ENCODE assay signal across 1 cellular context in the genomic region with DNA sequence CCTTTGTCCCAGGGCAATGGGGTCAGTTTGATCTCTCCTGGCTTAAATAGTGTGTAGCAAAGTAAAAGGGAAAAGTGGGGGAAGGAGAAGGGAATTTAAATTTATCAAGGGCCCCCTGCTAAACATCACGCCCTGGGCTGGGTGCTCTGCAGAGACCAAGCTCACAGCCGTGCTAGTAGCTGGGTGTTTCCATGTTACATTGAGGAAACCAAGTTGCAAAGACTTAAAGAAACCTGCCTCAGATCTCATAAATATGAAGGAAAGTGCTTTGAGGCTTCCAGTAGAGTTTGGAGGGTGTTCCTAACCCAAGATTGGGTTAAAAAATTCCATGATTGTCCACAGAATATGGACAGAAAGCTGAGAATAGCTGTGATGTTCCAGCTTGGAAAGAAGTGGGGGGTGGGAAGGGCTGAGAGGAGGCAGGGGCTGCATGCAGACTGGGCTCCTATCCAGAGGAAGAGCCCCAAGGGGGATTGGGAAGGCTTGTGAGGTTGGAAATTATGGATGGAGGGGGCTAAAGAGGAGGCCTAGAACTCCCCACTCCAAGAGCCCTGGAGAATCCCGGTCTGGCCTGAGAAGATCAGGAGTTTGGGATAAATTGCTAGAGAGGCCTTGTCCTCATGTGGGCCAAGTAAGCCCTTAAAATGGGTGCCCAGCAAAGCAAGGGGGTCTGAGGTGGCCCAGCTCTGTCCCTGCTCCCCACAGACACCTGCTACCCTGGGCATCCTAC.
TF ChIP-seq lines count a peak whose summit lies in the region.

No MANE protein-coding gene starts in this region.

TF ChIP-seq in HepG2, 621 proteins besides CTCF, POLR2A, EP300 and RAD21:
- TF ChIP-seq CEBPB (IDR thresholded peaks at IDR 0.05; ENCODE audit: borderline replicate concordance, low read depth, low read length) (no peak), ZNF224 (CRISPR knock-in tag; IDR thresholded peaks at IDR 0.05) (no peak), FOXK2 (IDR thresholded peaks at IDR 0.05) (no peak), BRCA1 (CRISPR knock-in tag; IDR thresholded peaks at IDR 0.05) (no peak), PRPF4 (IDR thresholded peaks at IDR 0.05; ENCODE audit: low read depth, low read length, poor library complexity, severe bottlenecking) (no peak), ZNF563 (CRISPR knock-in tag; IDR thresholded peaks at IDR 0.05) (no peak), DPF2 (CRISPR knock-in tag; IDR thresholded peaks at IDR 0.05; ENCODE audit: borderline replicate concordance, low read depth) (no peak), SOX6 (IDR thresholded peaks at IDR 0.05) (no peak), SOX6 (CRISPR knock-in tag; IDR thresholded peaks at IDR 0.05) (no peak), ZFY (CRISPR knock-in tag; IDR thresholded peaks at IDR 0.05) (peak; percentile 52; the same call in 1 of the 2 replicates), EEA1 (CRISPR knock-in tag; IDR thresholded peaks at IDR 0.05; ENCODE audit: borderline replicate concordance) (no peak), HDAC6 (IDR thresholded peaks at IDR 0.05; ENCODE audit: low read depth, low read length) (0 out of 2 replicates have a peak, but pooled peaks have one; percentile 60), MXI1 (IDR thresholded peaks at IDR 0.05; ENCODE audit: borderline replicate concordance, low read depth, low read length) (no peak), ZFP90 (CRISPR knock-in tag; IDR thresholded peaks at IDR 0.05; ENCODE audit: borderline replicate concordance) (0 out of 2 replicates have a peak, but pooled peaks have one; percentile 10), SRSF1 (optimal IDR thresholded peaks at IDR 0.05; ENCODE audit: low read depth, low read length) (no peak), CREM (IDR thresholded peaks at IDR 0.05) (0 out of 2 replicates have a peak, but pooled peaks have one; percentile 30), CREM (CRISPR knock-in tag; IDR thresholded peaks at IDR 0.05) (no peak), NFRKB (IDR thresholded peaks at IDR 0.05) (no peak), ZNF564 (CRISPR knock-in tag; IDR thresholded peaks at IDR 0.05) (no peak), CHD4 (IDR thresholded peaks at IDR 0.05; ENCODE audit: borderline replicate concordance, low read length) (0 out of 2 replicates have a peak, but pooled peaks have one; percentile 32), HOXD1 (CRISPR knock-in tag; IDR thresholded peaks at IDR 0.05) (no peak), STAT5B (CRISPR knock-in tag; IDR thresholded peaks at IDR 0.05) (no peak), ZFAT (CRISPR knock-in tag; conservative IDR thresholded peaks at IDR 0.05) (no peak), HNF4A (CRISPR knock-in tag; IDR thresholded peaks at IDR 0.05) (peak; percentile 6; the same call in 1 of the 2 replicates), IKZF1 (IDR thresholded peaks at IDR 0.05) (no peak), KLF11 (CRISPR knock-in tag; IDR thresholded peaks at IDR 0.05) (no peak), HDAC2 (CRISPR knock-in tag; IDR thresholded peaks at IDR 0.05) (no peak), SIN3B (IDR thresholded peaks at IDR 0.05; ENCODE audit: low read length) (no peak), SIX4 (CRISPR knock-in tag; IDR thresholded peaks at IDR 0.05) (no peak), POLR2G (IDR thresholded peaks at IDR 0.05; ENCODE audit: low read depth, low read length) (0 out of 2 replicates have a peak, but pooled peaks have one; percentile 24), NCOA2 (CRISPR knock-in tag; IDR thresholded peaks at IDR 0.05) (0 out of 2 replicates have a peak, but pooled peaks have one; percentile 1), FOXP1 (IDR thresholded peaks at IDR 0.05) (no peak), FOXP1 (CRISPR knock-in tag; IDR thresholded peaks at IDR 0.05) (no peak), TOE1 (CRISPR knock-in tag; IDR thresholded peaks at IDR 0.05) (no peak), PHF8 (CRISPR knock-in tag; IDR thresholded peaks at IDR 0.05) (0 out of 2 replicates have a peak, but pooled peaks have one; percentile 7), ZNF333 (CRISPR knock-in tag; IDR thresholded peaks at IDR 0.05; ENCODE audit: borderline replicate concordance) (no peak), NCOR1 (IDR thresholded peaks at IDR 0.05; ENCODE audit: borderline replicate concordance, low read length) (peak; percentile 10), KLF16 (CRISPR knock-in tag; IDR thresholded peaks at IDR 0.05) (no peak), BRD4 (CRISPR knock-in tag; IDR thresholded peaks at IDR 0.05) (0 out of 2 replicates have a peak, but pooled peaks have one; percentile 33), SETDB1 (CRISPR knock-in tag; IDR thresholded peaks at IDR 0.05; ENCODE audit: borderline replicate concordance) (no peak), ZNF678 (CRISPR knock-in tag; IDR thresholded peaks at IDR 0.05) (no peak), RBFOX2 (IDR thresholded peaks at IDR 0.05; ENCODE audit: low read depth, low read length) (0 out of 2 replicates have a peak, but pooled peaks have one; percentile 19), ZNF883 (CRISPR knock-in tag; IDR thresholded peaks at IDR 0.05; ENCODE audit: not compliant biosample characterization) (no peak), ZNF543 (CRISPR knock-in tag; IDR thresholded peaks at IDR 0.05) (0 out of 2 replicates have a peak, but pooled peaks have one; percentile 10), RARG (CRISPR knock-in tag; IDR thresholded peaks at IDR 0.05; ENCODE audit: low read depth) (no peak), LCORL (IDR thresholded peaks at IDR 0.05) (no peak), LCORL (CRISPR knock-in tag; IDR thresholded peaks at IDR 0.05) (peak; percentile 14; the same call in 1 of the 2 replicates), ZNF34 (CRISPR knock-in tag; IDR thresholded peaks at IDR 0.05; ENCODE audit: borderline replicate concordance) (no peak), ZKSCAN8 (CRISPR knock-in tag; IDR thresholded peaks at IDR 0.05; ENCODE audit: borderline replicate concordance) (no peak), CENPX (CRISPR knock-in tag; IDR thresholded peaks at IDR 0.05) (no peak), NR2F6 (IDR thresholded peaks at IDR 0.05) (no peak; the same call in 1 of the 2 replicates), NR2F6 (CRISPR knock-in tag; IDR thresholded peaks at IDR 0.05) (0 out of 2 replicates have a peak, but pooled peaks have one; percentile 6)
- TF ChIP-seq, protein P1, sequence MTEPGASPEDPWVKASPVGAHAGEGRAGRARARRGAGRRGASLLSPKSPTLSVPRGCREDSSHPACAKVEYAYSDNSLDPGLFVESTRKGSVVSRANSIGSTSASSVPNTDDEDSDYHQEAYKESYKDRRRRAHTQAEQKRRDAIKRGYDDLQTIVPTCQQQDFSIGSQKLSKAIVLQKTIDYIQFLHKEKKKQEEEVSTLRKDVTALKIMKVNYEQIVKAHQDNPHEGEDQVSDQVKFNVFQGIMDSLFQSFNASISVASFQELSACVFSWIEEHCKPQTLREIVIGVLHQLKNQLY (CRISPR knock-in tag; IDR thresholded peaks at IDR 0.05): no peak
- TF ChIP-seq, protein P2, sequence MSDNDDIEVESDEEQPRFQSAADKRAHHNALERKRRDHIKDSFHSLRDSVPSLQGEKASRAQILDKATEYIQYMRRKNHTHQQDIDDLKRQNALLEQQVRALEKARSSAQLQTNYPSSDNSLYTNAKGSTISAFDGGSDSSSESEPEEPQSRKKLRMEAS (IDR thresholded peaks at IDR 0.05): peak; percentile 3; the same call in 1 of the 2 replicates
- TF ChIP-seq, protein P3, sequence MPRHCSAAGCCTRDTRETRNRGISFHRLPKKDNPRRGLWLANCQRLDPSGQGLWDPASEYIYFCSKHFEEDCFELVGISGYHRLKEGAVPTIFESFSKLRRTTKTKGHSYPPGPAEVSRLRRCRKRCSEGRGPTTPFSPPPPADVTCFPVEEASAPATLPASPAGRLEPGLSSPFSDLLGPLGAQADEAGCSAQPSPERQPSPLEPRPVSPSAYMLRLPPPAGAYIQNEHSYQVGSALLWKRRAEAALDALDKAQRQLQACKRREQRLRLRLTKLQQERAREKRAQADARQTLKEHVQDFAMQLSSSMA (CRISPR knock-in tag; IDR thresholded peaks at IDR 0.05): no peak
- TF ChIP-seq, protein P4, sequence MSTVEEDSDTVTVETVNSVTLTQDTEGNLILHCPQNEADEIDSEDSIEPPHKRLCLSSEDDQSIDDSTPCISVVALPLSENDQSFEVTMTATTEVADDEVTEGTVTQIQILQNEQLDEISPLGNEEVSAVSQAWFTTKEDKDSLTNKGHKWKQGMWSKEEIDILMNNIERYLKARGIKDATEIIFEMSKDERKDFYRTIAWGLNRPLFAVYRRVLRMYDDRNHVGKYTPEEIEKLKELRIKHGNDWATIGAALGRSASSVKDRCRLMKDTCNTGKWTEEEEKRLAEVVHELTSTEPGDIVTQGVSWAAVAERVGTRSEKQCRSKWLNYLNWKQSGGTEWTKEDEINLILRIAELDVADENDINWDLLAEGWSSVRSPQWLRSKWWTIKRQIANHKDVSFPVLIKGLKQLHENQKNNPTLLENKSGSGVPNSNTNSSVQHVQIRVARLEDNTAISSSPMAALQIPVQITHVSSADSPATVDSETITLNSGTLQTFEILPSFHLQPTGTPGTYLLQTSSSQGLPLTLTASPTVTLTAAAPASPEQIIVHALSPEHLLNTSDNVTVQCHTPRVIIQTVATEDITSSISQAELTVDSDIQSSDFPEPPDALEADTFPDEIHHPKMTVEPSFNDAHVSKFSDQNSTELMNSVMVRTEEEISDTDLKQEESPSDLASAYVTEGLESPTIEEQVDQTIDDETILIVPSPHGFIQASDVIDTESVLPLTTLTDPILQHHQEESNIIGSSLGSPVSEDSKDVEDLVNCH (CRISPR knock-in tag; IDR thresholded peaks at IDR 0.05): no peak
- TF ChIP-seq, protein P5, sequence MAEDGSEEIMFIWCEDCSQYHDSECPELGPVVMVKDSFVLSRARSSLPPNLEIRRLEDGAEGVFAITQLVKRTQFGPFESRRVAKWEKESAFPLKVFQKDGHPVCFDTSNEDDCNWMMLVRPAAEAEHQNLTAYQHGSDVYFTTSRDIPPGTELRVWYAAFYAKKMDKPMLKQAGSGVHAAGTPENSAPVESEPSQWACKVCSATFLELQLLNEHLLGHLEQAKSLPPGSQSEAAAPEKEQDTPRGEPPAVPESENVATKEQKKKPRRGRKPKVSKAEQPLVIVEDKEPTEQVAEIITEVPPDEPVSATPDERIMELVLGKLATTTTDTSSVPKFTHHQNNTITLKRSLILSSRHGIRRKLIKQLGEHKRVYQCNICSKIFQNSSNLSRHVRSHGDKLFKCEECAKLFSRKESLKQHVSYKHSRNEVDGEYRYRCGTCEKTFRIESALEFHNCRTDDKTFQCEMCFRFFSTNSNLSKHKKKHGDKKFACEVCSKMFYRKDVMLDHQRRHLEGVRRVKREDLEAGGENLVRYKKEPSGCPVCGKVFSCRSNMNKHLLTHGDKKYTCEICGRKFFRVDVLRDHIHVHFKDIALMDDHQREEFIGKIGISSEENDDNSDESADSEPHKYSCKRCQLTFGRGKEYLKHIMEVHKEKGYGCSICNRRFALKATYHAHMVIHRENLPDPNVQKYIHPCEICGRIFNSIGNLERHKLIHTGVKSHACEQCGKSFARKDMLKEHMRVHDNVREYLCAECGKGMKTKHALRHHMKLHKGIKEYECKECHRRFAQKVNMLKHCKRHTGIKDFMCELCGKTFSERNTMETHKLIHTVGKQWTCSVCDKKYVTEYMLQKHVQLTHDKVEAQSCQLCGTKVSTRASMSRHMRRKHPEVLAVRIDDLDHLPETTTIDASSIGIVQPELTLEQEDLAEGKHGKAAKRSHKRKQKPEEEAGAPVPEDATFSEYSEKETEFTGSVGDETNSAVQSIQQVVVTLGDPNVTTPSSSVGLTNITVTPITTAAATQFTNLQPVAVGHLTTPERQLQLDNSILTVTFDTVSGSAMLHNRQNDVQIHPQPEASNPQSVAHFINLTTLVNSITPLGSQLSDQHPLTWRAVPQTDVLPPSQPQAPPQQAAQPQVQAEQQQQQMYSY (CRISPR knock-in tag; IDR thresholded peaks at IDR 0.05): peak; percentile 74; the same call in 1 of the 2 replicates
- TF ChIP-seq, protein P6, sequence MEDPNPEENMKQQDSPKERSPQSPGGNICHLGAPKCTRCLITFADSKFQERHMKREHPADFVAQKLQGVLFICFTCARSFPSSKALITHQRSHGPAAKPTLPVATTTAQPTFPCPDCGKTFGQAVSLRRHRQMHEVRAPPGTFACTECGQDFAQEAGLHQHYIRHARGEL (CRISPR knock-in tag; IDR thresholded peaks at IDR 0.05): no peak
- TF ChIP-seq, protein P7, sequence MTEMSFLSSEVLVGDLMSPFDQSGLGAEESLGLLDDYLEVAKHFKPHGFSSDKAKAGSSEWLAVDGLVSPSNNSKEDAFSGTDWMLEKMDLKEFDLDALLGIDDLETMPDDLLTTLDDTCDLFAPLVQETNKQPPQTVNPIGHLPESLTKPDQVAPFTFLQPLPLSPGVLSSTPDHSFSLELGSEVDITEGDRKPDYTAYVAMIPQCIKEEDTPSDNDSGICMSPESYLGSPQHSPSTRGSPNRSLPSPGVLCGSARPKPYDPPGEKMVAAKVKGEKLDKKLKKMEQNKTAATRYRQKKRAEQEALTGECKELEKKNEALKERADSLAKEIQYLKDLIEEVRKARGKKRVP (CRISPR knock-in tag; IDR thresholded peaks at IDR 0.05): 0 out of 4 replicates have a peak, but pooled peaks of 1 of the 2 experiments have one; percentile 1
